ENCODE assay signal across 7 cellular contexts in the genomic region with DNA sequence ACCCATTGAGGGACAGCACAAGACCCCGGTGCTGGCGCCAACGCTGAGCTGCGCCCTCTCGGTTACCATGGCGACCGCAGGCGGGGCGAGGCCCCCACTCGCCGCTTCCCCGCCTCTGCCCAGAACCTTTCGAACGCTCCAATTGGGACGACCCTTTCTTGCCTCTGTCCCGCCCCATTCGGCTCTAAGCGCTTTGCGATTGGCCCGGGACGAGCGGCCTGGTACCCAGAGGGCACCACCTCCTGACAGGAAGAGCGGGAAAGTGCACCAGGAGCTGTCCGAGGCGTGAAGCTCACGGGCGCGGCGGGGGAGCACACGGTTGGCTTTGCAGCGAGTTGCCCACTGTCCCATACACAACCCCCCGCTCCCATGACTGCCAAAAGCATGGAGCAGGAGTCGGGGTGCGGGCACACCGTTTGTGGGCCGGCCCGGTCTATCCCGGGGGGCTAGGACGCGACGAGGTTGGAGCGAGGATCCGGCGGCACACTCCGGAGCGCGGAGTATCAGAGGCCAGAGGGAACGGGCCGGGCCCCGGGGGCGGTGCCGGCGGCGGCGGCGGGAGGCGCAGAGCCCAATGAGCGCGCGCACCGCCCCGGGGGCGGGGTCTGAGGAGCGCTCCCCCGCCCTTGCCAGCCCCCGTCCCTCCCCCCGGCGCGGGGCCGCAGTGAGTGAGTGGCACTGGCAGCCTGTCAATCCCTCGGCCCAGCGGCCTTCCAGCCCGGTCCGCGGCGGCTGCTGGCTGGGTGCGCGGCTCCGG. TPM values are rescaled to one million over a fixed set of nuclear protein-coding genes. Genes with fewer than 3 reads are reported as not detected.
DNase-seq lines count a peak whose midpoint lies in the region; ATAC-seq and TF ChIP-seq lines count a peak whose summit lies in the region.

No MANE protein-coding gene starts in this region.

- H3K27ac ChIP-seq in hepatocyte = peak overlapping the region; percentile 64

- peaks cover 10% of the 10 kb centered on the region for H3K79me2 ChIP-seq in hepatocyte

- WGBS in hepatocyte (ENCODE audit: low lambda C conversion rate, missing lambda C conversion rate) = under 1% methylated on average over 32 of the region's 79 CpGs

- H3K4me3 ChIP-seq in astrocyte of the cerebellum (ENCODE audit: low read depth, low read length) = peak overlapping the region; percentile 88
- peak overlapping the region; percentile 57 for H3K4me3 ChIP-seq in hepatocyte

- H3K4me2 ChIP-seq in hepatocyte = peak overlapping the region; percentile 98

- no peaks in the 10 kb centered on the region for H3K36me3 ChIP-seq in hepatocyte (replicated peaks; ENCODE audit: insufficient read depth, low read depth)

- DNase-seq in NCI-H1930 (lab: John Stamatoyannopoulos, UW) (peak; percentile 90 to 96), T-helper 22 cell (ENCODE audit: low read depth) (peak; percentile 87), astrocyte of the cerebellum (ENCODE audit: low read depth) (peak; percentile 61), hepatocyte (ENCODE audit: low spot score) (peak; percentile 97), renal cortical epithelial cell (ENCODE audit: low read depth) (peak; percentile 88)

- in situ Hi-C loops in astrocyte of the cerebellum (cut with HindIII; ENCODE audit: low sequenced_read_pairs) = no loop called here

- TF ChIP-seq CTCF in astrocyte of the cerebellum (IDR thresholded peaks at IDR 0.05; ENCODE audit: low read depth, low read length, missing control alignments) (no peak), hepatocyte (IDR thresholded peaks at IDR 0.05; ENCODE audit: poor library complexity) (no peak)

- H3K9me2 ChIP-seq in hepatocyte (replicated peaks; ENCODE audit: insufficient read depth) = no peaks in the 10 kb centered on the region

- H3K4me1 ChIP-seq in hepatocyte (ENCODE audit: insufficient read depth) = no peaks in the 10 kb centered on the region

- peak; percentile 75 for TF ChIP-seq POLR2A in GM18505 (IDR thresholded peaks at IDR 0.05; ENCODE audit: borderline replicate concordance, extremely low read depth, insufficient read depth, insufficient read length)

- no peaks in the 10 kb centered on the region for H4K20me1 ChIP-seq in hepatocyte (ENCODE audit: insufficient read depth, poor library complexity, severe bottlenecking)

- H3K9me3 ChIP-seq in hepatocyte (ENCODE audit: low read depth) = no peaks in the 10 kb centered on the region

- ATAC-seq in GM18505 (IDR thresholded peaks at IDR 0.05; ENCODE audit: unreplicated experiment) (peak; percentile 55), HG02970 (IDR thresholded peaks at IDR 0.05; ENCODE audit: low FRiP score, unreplicated experiment) (peak; percentile 67)

- H3K27me3 ChIP-seq in hepatocyte = peaks cover 11% of the 10 kb centered on the region

- H2AFZ ChIP-seq in hepatocyte = peak overlapping the region; percentile 83

RNA-seq across cellular contexts. Expression of a gene that starts 1.0 kb away (rescaled TPM):
- total RNA-seq in hepatocyte (21.6 and 23.3 TPM in 2 replicates), renal cortical epithelial cell (9.9 and 15.5 TPM in 2 replicates)
- 14.8 and 15.9 TPM in 2 replicates for polyA plus RNA-seq in hepatocyte

RNA-seq across cellular contexts. Expression of a gene that starts 39.2 kb away (rescaled TPM):
- total RNA-seq in hepatocyte (74.5 and 80.4 TPM in 2 replicates), renal cortical epithelial cell (76.4 and 84.3 TPM in 2 replicates)
- 79.4 and 81.1 TPM in 2 replicates for polyA plus RNA-seq in hepatocyte

Comparison
In these comparisons a context has a peak if more than half of its experiments do, and no peak if none do; other contexts are left out.
1. Peak in every context shown above with its lines: DNase-seq, ATAC-seq, H3K4me3 ChIP-seq and H3K27ac ChIP-seq.